Comparison of ENCODE assay signal across 1 cellular context in the genomic region with DNA sequence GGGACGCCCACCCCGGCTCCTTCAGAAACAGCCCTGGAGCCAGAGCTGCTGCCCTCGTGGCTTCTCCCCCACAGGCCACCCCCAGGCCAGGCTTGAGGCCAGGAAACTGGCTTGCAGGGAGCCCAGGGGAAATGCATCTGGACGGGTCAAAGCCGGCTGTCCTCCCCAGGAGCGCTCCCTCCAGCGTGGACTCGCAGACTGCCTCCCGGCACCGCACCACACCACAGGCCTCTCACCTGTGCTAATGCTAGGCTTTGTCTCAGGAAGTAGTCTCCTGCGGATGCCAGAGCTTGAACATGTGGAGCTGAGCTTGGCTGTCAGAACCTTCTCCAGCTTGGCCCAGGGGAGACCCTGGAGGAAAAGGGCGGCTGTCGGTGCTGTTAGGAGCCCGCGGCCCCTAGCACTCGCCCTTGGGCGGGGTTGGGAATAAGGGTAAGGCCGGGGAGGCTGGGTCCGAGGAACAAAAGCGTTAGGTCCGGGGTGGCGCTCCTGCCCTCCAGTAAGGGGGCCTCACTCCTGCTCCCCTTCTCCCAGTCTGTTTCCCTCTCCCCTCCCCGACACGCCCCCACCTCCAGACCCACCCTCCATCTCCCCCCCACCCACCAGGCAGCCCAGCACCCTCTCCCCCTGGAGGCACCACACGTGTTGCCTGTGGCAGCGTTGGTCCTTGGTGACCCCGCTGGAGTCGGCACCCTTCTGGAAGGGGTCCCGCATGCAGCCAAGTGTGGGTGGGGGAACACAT.
TF ChIP-seq lines count a peak whose summit lies in the region.

No MANE protein-coding gene starts in this region.

TF ChIP-seq in HepG2, 621 proteins besides CTCF, POLR2A, EP300 and RAD21:
- no peak for TF ChIP-seq XRCC5 (optimal IDR thresholded peaks at IDR 0.05; ENCODE audit: low read length)
- TF ChIP-seq ZKSCAN5 (CRISPR knock-in tag; IDR thresholded peaks at IDR 0.05): no peak
